In the genomic region with DNA sequence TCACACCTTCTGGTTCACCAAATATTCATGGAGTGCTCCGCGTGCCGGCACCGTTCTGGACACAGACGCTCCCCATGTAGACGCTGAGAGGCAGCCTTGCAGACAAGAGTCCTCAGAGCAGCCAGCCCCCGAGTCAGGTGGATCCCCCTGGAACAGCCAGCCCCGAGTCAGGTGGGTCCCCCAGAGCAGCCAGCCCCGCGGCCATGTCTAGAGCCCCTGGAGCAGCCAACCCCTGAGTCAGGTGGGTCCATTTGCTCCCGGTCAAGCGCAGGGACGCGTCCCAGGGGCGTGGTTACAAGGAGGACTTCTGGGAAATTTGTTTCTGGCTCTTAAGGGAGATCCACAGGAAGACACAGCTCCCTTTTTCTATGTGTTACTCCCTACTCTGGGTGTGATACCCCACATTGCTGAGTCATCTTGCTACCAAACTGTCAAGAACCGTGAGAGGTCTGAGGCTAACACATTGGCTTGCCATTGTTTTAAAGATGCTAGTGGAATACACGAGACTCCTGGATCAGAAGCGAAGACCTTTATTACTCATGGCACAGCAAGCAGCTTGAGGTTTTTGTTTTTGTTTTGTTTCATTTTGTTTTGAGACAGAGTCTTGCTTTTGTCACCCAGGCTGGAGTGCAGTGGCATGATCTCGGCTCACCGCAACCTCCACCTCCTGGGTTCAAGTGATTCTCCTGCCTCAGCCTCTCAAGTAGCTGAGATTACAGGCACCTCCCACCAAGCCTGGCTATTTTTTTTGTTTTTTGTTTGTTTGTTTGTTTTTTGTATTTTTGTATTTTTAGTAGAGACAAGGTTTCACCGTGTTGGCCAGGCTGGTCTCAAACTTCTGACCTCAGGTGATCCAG, we compare ENCODE assay signal across 1 cellular context.
TF ChIP-seq lines count a peak whose summit lies in the region.

No MANE protein-coding gene starts in this region.

TF ChIP-seq in K562, 482 proteins besides CTCF, POLR2A, EP300 and RAD21 (continued from another document and continues in another):
- TF ChIP-seq CREB3L1 (IDR thresholded peaks at IDR 0.05; ENCODE audit: borderline replicate concordance, low read depth), result peak; percentile 49; the same call in 1 of the 2 replicates
- no peak for TF ChIP-seq FOXP1 (CRISPR knock-in tag; IDR thresholded peaks at IDR 0.05)
- TF ChIP-seq MAFF (IDR thresholded peaks at IDR 0.05; ENCODE audit: low read length), result peak; percentile 98
- peak; percentile 65 to 80 for TF ChIP-seq E2F6 (IDR thresholded peaks at IDR 0.05; ENCODE audit: borderline replicate concordance in 1 of 2, extremely low read depth in 1 of 2, insufficient read depth in 1 of 2, insufficient read length in 1 of 2, low read depth in 1 of 2, low read length in 1 of 2, poor library complexity in 1 of 2, severe bottlenecking in 1 of 2)
- 0 out of 2 replicates have a peak, but pooled peaks have one; percentile 29 for TF ChIP-seq TOE1 (IDR thresholded peaks at IDR 0.05; ENCODE audit: borderline replicate concordance)
- TF ChIP-seq TOE1 (CRISPR knock-in tag; IDR thresholded peaks at IDR 0.05; ENCODE audit: borderline replicate concordance, low read depth), result no peak
- peak; percentile 66; the same call in 1 of the 2 replicates for TF ChIP-seq ZNF395 (CRISPR knock-in tag; IDR thresholded peaks at IDR 0.05)
- no peak for TF ChIP-seq ZNF764 (CRISPR knock-in tag; IDR thresholded peaks at IDR 0.05; ENCODE audit: low read depth)
- peak; percentile 77 for TF ChIP-seq SMARCE1 (IDR thresholded peaks at IDR 0.05)
- TF ChIP-seq, protein P1, sequence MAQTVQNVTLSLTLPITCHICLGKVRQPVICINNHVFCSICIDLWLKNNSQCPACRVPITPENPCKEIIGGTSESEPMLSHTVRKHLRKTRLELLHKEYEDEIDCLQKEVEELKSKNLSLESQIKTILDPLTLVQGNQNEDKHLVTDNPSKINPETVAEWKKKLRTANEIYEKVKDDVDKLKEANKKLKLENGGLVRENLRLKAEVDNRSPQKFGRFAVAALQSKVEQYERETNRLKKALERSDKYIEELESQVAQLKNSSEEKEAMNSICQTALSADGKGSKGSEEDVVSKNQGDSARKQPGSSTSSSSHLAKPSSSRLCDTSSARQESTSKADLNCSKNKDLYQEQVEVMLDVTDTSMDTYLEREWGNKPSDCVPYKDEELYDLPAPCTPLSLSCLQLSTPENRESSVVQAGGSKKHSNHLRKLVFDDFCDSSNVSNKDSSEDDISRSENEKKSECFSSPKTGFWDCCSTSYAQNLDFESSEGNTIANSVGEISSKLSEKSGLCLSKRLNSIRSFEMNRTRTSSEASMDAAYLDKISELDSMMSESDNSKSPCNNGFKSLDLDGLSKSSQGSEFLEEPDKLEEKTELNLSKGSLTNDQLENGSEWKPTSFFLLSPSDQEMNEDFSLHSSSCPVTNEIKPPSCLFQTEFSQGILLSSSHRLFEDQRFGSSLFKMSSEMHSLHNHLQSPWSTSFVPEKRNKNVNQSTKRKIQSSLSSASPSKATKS (CRISPR knock-in tag; IDR thresholded peaks at IDR 0.05), result no peak
- TF ChIP-seq KDM5B (IDR thresholded peaks at IDR 0.05; ENCODE audit: insufficient replicate concordance, low read depth, low read length), result peak; percentile 79
- TF ChIP-seq BCOR (IDR thresholded peaks at IDR 0.05), result peak; percentile 9; the same call in 1 of the 2 replicates
- TF ChIP-seq ZNF316 (IDR thresholded peaks at IDR 0.05), result peak; percentile 99
- TF ChIP-seq ZNF592 (IDR thresholded peaks at IDR 0.05), result peak; percentile 81
- no peak for TF ChIP-seq NR2C2 (CRISPR knock-in tag; IDR thresholded peaks at IDR 0.05)
- TF ChIP-seq NR2C2 (tag; IDR thresholded peaks at IDR 0.05), result peak; percentile 60
- TF ChIP-seq ZNF134 (CRISPR knock-in tag; conservative IDR thresholded peaks at IDR 0.05), result peak; percentile 37; the same call in 1 of the 2 replicates
- TF ChIP-seq HDAC6 (IDR thresholded peaks at IDR 0.05; ENCODE audit: low read depth, low read length), result no peak
- TF ChIP-seq MYC (IDR thresholded peaks at IDR 0.05; ENCODE audit: low read depth, low read length), result peak; percentile 50; the same call in 1 of the 2 replicates
- TF ChIP-seq MYC (CRISPR knock-in tag; IDR thresholded peaks at IDR 0.05; ENCODE audit: borderline replicate concordance, low read depth), result no peak
- no peak for TF ChIP-seq CBX8 (IDR thresholded peaks at IDR 0.05; ENCODE audit: borderline replicate concordance, extremely low read depth, low read depth, low read length, poor library complexity, severe bottlenecking)
- 0 out of 2 replicates have a peak, but pooled peaks have one; percentile 53 for TF ChIP-seq ZNF175 (CRISPR knock-in tag; IDR thresholded peaks at IDR 0.05; ENCODE audit: low read depth)
- peak; percentile 90 for TF ChIP-seq JUND (IDR thresholded peaks at IDR 0.05; ENCODE audit: borderline replicate concordance, low read depth, low read length)
- peak; percentile 77; the same call in 2 of the 3 replicates for TF ChIP-seq JUND (tag; IDR thresholded peaks at IDR 0.05; ENCODE audit: borderline replicate concordance, low read depth, low read length)
- peak; percentile 60 for TF ChIP-seq GABPB1 (CRISPR knock-in tag; IDR thresholded peaks at IDR 0.05)
- TF ChIP-seq RCOR1 (IDR thresholded peaks at IDR 0.05; ENCODE audit: borderline replicate concordance in 1 of 2, low read depth in 2 of 2, low read length in 2 of 2), result peak in 1 of 2 experiments; percentile 64; a peak in 2 of 4 replicates
- peak in 2 of 3 experiments; percentile 49 to 73 for TF ChIP-seq YY1 (IDR thresholded peaks at IDR 0.05; ENCODE audit: borderline replicate concordance in 1 of 3, control insufficient read depth in 1 of 3, extremely low read depth in 1 of 3, insufficient read depth in 3 of 3, insufficient read length in 1 of 3, insufficient replicate concordance in 2 of 3, low read depth in 1 of 3, low read length in 2 of 3)
- TF ChIP-seq CBFA2T3 (IDR thresholded peaks at IDR 0.05), result 0 out of 2 replicates have a peak, but pooled peaks have one; percentile 43
- 0 out of 2 replicates have a peak, but pooled peaks have one; percentile 40 for TF ChIP-seq REST (CRISPR knock-in tag; IDR thresholded peaks at IDR 0.05; ENCODE audit: low read depth)
- peak; percentile 45; the same call in 1 of the 2 replicates for TF ChIP-seq ZNF263 (CRISPR knock-in tag; IDR thresholded peaks at IDR 0.05; ENCODE audit: borderline replicate concordance)
- TF ChIP-seq NFE2 (IDR thresholded peaks at IDR 0.05; ENCODE audit: low read depth), result peak; percentile 99
- TF ChIP-seq ZNF778 (CRISPR knock-in tag; IDR thresholded peaks at IDR 0.05), result no peak
- 0 out of 2 replicates have a peak, but pooled peaks have one; percentile 79 for TF ChIP-seq HDGF (IDR thresholded peaks at IDR 0.05)
- TF ChIP-seq EHMT2 (IDR thresholded peaks at IDR 0.05), result peak; percentile 63; the same call in 1 of the 2 replicates
- TF ChIP-seq ZKSCAN3 (CRISPR knock-in tag; IDR thresholded peaks at IDR 0.05), result peak; percentile 62; the same call in 1 of the 2 replicates
- peak; percentile 71 for TF ChIP-seq POLR2G (IDR thresholded peaks at IDR 0.05; ENCODE audit: low read depth, low read length)
- TF ChIP-seq FOXA3 (CRISPR knock-in tag; conservative IDR thresholded peaks at IDR 0.05 in 1 of 2, IDR thresholded peaks at IDR 0.05 in 1 of 2), result peak in 1 of 2 experiments; percentile 57; a peak in 1 of 4 replicates
- peak; percentile 86 for TF ChIP-seq SMARCA4 (IDR thresholded peaks at IDR 0.05)
- peak; percentile 53 to 66; a peak in 2 of 4 replicates for TF ChIP-seq FOXK2 (conservative IDR thresholded peaks at IDR 0.05 in 1 of 2, IDR thresholded peaks at IDR 0.05 in 1 of 2; ENCODE audit: low read depth in 2 of 2)
- TF ChIP-seq ZNF174 (CRISPR knock-in tag; IDR thresholded peaks at IDR 0.05), result no peak
- TF ChIP-seq ATF7 (IDR thresholded peaks at IDR 0.05), result peak; percentile 61; the same call in 1 of the 2 replicates
- peak; percentile 97 for TF ChIP-seq MAFK (IDR thresholded peaks at IDR 0.05; ENCODE audit: low read length)
- peak; percentile 94 for TF ChIP-seq BACH1 (tag; IDR thresholded peaks at IDR 0.05)
- TF ChIP-seq CHD4 (IDR thresholded peaks at IDR 0.05; ENCODE audit: insufficient read depth, insufficient replicate concordance, low read depth, low read length, poor library complexity, severe bottlenecking), result no peak
- peak; percentile 23; the same call in 1 of the 2 replicates for TF ChIP-seq ZNF239 (CRISPR knock-in tag; IDR thresholded peaks at IDR 0.05)
- no peak for TF ChIP-seq ZNF146 (CRISPR knock-in tag; IDR thresholded peaks at IDR 0.05; ENCODE audit: unreplicated experiment)
- no peak for TF ChIP-seq PRMT5 (CRISPR knock-in tag; IDR thresholded peaks at IDR 0.05)
- peak; percentile 85 for TF ChIP-seq SOX6 (IDR thresholded peaks at IDR 0.05)
- peak; percentile 49; the same call in 1 of the 2 replicates for TF ChIP-seq HDAC2 (IDR thresholded peaks at IDR 0.05)
